In genomic region chr3:102980379-102980726, GRCh38 we compare ENCODE assay signal across 1 cellular context.
TF ChIP-seq lines count a peak whose summit lies in the region.

No MANE protein-coding gene starts in this region.

TF ChIP-seq in HCT116, 20 proteins besides CTCF, POLR2A, EP300 and RAD21:
- TF ChIP-seq CBX3 (IDR thresholded peaks at IDR 0.05; ENCODE audit: low read depth): 0 out of 2 replicates have a peak, but pooled peaks have one; percentile 8
- no peak for TF ChIP-seq ZFX (IDR thresholded peaks at IDR 0.05)
